ENCODE assay signal across 1 cellular context in the genomic region with DNA sequence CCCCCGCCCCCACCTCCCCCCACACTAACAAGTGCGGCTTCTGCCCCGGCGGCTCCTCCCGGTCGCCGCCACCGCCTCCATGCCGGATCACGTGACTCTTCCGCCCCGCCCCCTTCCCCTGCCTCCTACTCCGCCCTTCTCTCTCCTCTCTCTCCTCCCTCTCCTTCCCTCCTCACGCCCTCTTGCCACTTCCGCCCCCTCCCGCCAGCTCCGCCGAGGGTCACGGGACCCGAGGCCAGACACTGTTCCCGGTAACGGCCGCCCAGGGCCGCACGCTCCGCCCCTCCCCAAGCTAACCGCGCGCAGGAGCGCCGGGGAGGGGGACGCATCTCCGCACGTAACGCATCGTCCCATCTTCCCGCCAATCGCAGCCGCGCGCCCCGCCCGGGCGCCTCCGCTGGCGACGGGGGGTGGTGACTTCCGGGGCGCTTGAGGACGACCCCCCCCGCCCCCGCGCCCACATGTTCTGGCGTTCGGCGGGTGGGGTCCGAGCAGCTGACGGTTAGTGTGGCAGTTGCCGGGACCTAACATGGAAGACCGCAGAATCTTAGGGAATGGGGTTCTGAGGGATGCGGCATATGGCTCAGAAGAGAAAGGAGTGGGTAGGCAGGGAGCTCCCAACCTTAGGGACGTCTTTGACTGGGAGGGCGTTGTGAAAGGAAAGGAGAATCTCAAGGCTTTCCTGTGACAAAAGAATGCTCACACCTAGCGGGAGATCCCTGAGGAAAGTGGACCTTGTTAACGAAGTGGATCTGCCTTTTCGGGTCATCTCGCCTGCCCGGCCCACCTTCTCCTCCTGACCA.
A peak's percentile ranks its signal among the peaks of the same experiment; 100 is the strongest.
TF ChIP-seq lines count a peak whose summit lies in the region.

A gene with protein sequence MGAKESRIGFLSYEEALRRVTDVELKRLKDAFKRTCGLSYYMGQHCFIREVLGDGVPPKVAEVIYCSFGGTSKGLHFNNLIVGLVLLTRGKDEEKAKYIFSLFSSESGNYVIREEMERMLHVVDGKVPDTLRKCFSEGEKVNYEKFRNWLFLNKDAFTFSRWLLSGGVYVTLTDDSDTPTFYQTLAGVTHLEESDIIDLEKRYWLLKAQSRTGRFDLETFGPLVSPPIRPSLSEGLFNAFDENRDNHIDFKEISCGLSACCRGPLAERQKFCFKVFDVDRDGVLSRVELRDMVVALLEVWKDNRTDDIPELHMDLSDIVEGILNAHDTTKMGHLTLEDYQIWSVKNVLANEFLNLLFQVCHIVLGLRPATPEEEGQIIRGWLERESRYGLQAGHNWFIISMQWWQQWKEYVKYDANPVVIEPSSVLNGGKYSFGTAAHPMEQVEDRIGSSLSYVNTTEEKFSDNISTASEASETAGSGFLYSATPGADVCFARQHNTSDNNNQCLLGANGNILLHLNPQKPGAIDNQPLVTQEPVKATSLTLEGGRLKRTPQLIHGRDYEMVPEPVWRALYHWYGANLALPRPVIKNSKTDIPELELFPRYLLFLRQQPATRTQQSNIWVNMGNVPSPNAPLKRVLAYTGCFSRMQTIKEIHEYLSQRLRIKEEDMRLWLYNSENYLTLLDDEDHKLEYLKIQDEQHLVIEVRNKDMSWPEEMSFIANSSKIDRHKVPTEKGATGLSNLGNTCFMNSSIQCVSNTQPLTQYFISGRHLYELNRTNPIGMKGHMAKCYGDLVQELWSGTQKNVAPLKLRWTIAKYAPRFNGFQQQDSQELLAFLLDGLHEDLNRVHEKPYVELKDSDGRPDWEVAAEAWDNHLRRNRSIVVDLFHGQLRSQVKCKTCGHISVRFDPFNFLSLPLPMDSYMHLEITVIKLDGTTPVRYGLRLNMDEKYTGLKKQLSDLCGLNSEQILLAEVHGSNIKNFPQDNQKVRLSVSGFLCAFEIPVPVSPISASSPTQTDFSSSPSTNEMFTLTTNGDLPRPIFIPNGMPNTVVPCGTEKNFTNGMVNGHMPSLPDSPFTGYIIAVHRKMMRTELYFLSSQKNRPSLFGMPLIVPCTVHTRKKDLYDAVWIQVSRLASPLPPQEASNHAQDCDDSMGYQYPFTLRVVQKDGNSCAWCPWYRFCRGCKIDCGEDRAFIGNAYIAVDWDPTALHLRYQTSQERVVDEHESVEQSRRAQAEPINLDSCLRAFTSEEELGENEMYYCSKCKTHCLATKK (N-terminal part only) (minus strand): TSS at position 92 of the 803 bp plus-strand sequence. CDS start 194 bp downstream, outside the sequence.

TF ChIP-seq in HepG2, 621 proteins besides CTCF, POLR2A, EP300 and RAD21 (continued from another document and continues in another):
- TF ChIP-seq, protein P1, sequence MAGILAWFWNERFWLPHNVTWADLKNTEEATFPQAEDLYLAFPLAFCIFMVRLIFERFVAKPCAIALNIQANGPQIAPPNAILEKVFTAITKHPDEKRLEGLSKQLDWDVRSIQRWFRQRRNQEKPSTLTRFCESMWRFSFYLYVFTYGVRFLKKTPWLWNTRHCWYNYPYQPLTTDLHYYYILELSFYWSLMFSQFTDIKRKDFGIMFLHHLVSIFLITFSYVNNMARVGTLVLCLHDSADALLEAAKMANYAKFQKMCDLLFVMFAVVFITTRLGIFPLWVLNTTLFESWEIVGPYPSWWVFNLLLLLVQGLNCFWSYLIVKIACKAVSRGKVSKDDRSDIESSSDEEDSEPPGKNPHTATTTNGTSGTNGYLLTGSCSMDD (CRISPR knock-in tag; IDR thresholded peaks at IDR 0.05): no peak
- TF ChIP-seq ERF (CRISPR knock-in tag; IDR thresholded peaks at IDR 0.05) (peak; percentile 85), ZNF263 (CRISPR knock-in tag; IDR thresholded peaks at IDR 0.05) (no peak), ZNF136 (CRISPR knock-in tag; IDR thresholded peaks at IDR 0.05; ENCODE audit: low read depth) (0 out of 2 replicates have a peak, but pooled peaks have one; percentile 37), ZBTB3 (CRISPR knock-in tag; IDR thresholded peaks at IDR 0.05; ENCODE audit: borderline replicate concordance, low read depth) (peak; percentile 84; the same call in 1 of the 2 replicates), ZNF251 (CRISPR knock-in tag; IDR thresholded peaks at IDR 0.05) (no peak), ZNF749 (CRISPR knock-in tag; IDR thresholded peaks at IDR 0.05; ENCODE audit: borderline replicate concordance) (peak; percentile 73; the same call in 1 of the 2 replicates), FOXC1 (CRISPR knock-in tag; IDR thresholded peaks at IDR 0.05; ENCODE audit: borderline replicate concordance) (peak; percentile 91), POGZ (CRISPR knock-in tag; IDR thresholded peaks at IDR 0.05) (peak; percentile 98), HOXD1 (CRISPR knock-in tag; IDR thresholded peaks at IDR 0.05) (peak; percentile 41), MXI1 (IDR thresholded peaks at IDR 0.05; ENCODE audit: borderline replicate concordance, low read depth, low read length) (peak; percentile 96), ZNF441 (CRISPR knock-in tag; IDR thresholded peaks at IDR 0.05; ENCODE audit: borderline replicate concordance) (no peak; the same call in 1 of the 2 replicates), GATAD1 (CRISPR knock-in tag; IDR thresholded peaks at IDR 0.05) (peak; percentile 78), DNMT3B (CRISPR knock-in tag; conservative IDR thresholded peaks at IDR 0.05) (no peak), ZNF460 (CRISPR knock-in tag; IDR thresholded peaks at IDR 0.05; ENCODE audit: borderline replicate concordance) (peak; percentile 8; the same call in 1 of the 2 replicates), ZNF772 (CRISPR knock-in tag; IDR thresholded peaks at IDR 0.05) (peak; percentile 74), ZNF547 (CRISPR knock-in tag; IDR thresholded peaks at IDR 0.05) (peak; percentile 54; the same call in 1 of the 2 replicates), SP4 (CRISPR knock-in tag; IDR thresholded peaks at IDR 0.05) (peak; percentile 94), U2AF2 (IDR thresholded peaks at IDR 0.05; ENCODE audit: low read depth, low read length) (peak; percentile 83; the same call in 1 of the 2 replicates), ZNF629 (CRISPR knock-in tag; conservative IDR thresholded peaks at IDR 0.05) (no peak; the same call in 1 of the 2 replicates), ZSCAN21 (CRISPR knock-in tag; IDR thresholded peaks at IDR 0.05; ENCODE audit: borderline replicate concordance) (no peak; the same call in 1 of the 2 replicates), IRX3 (CRISPR knock-in tag; IDR thresholded peaks at IDR 0.05; ENCODE audit: borderline replicate concordance, low read depth) (peak; percentile 76; the same call in 1 of the 2 replicates), HNRNPH1 (optimal IDR thresholded peaks at IDR 0.05; ENCODE audit: low read depth, low read length) (no peak), SNAPC2 (CRISPR knock-in tag; IDR thresholded peaks at IDR 0.05) (peak; percentile 86; the same call in 1 of the 2 replicates)
- TF ChIP-seq, protein P2, sequence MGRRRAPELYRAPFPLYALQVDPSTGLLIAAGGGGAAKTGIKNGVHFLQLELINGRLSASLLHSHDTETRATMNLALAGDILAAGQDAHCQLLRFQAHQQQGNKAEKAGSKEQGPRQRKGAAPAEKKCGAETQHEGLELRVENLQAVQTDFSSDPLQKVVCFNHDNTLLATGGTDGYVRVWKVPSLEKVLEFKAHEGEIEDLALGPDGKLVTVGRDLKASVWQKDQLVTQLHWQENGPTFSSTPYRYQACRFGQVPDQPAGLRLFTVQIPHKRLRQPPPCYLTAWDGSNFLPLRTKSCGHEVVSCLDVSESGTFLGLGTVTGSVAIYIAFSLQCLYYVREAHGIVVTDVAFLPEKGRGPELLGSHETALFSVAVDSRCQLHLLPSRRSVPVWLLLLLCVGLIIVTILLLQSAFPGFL (CRISPR knock-in tag; IDR thresholded peaks at IDR 0.05): no peak
- TF ChIP-seq, protein P3, sequence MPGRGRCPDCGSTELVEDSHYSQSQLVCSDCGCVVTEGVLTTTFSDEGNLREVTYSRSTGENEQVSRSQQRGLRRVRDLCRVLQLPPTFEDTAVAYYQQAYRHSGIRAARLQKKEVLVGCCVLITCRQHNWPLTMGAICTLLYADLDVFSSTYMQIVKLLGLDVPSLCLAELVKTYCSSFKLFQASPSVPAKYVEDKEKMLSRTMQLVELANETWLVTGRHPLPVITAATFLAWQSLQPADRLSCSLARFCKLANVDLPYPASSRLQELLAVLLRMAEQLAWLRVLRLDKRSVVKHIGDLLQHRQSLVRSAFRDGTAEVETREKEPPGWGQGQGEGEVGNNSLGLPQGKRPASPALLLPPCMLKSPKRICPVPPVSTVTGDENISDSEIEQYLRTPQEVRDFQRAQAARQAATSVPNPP (CRISPR knock-in tag; IDR thresholded peaks at IDR 0.05): peak; percentile 95; the same call in 1 of the 2 replicates
- TF ChIP-seq, protein P4, sequence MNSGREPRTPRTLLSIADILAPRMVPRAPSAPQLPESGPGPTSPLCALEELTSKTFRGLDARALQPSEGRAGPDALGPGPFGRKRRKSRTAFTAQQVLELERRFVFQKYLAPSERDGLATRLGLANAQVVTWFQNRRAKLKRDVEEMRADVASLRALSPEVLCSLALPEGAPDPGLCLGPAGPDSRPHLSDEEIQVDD (CRISPR knock-in tag; IDR thresholded peaks at IDR 0.05; ENCODE audit: borderline replicate concordance): no peak
- TF ChIP-seq, protein P5, sequence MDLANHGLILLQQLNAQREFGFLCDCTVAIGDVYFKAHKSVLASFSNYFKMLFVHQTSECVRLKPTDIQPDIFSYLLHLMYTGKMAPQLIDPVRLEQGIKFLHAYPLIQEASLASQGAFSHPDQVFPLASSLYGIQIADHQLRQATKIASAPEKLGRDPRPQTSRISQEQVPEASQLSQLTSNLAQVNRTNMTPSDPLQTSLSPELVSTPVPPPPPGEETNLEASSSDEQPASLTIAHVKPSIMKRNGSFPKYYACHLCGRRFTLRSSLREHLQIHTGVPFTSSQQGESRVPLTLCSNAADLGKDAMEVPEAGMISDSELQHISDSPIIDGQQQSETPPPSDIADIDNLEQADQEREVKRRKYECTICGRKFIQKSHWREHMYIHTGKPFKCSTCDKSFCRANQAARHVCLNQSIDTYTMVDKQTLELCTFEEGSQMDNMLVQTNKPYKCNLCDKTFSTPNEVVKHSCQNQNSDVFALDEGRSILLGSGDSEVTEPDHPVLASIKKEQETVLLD (CRISPR knock-in tag; IDR thresholded peaks at IDR 0.05; ENCODE audit: low read depth): peak; percentile 100
- TF ChIP-seq, protein P6, sequence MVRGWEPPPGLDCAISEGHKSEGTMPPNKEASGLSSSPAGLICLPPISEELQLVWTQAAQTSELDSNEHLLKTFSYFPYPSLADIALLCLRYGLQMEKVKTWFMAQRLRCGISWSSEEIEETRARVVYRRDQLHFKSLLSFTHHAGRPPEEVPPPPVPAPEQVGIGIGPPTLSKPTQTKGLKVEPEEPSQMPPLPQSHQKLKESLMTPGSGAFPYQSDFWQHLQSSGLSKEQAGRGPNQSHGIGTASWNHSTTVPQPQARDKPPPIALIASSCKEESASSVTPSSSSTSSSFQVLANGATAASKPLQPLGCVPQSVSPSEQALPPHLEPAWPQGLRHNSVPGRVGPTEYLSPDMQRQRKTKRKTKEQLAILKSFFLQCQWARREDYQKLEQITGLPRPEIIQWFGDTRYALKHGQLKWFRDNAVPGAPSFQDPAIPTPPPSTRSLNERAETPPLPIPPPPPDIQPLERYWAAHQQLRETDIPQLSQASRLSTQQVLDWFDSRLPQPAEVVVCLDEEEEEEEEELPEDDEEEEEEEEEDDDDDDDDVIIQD (CRISPR knock-in tag; IDR thresholded peaks at IDR 0.05; ENCODE audit: low read depth): peak; percentile 95
- TF ChIP-seq, protein P7, sequence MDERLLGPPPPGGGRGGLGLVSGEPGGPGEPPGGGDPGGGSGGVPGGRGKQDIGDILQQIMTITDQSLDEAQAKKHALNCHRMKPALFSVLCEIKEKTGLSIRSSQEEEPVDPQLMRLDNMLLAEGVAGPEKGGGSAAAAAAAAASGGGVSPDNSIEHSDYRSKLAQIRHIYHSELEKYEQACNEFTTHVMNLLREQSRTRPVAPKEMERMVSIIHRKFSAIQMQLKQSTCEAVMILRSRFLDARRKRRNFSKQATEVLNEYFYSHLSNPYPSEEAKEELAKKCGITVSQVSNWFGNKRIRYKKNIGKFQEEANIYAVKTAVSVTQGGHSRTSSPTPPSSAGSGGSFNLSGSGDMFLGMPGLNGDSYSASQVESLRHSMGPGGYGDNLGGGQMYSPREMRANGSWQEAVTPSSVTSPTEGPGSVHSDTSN (CRISPR knock-in tag; IDR thresholded peaks at IDR 0.05): no peak
- TF ChIP-seq, protein P8, sequence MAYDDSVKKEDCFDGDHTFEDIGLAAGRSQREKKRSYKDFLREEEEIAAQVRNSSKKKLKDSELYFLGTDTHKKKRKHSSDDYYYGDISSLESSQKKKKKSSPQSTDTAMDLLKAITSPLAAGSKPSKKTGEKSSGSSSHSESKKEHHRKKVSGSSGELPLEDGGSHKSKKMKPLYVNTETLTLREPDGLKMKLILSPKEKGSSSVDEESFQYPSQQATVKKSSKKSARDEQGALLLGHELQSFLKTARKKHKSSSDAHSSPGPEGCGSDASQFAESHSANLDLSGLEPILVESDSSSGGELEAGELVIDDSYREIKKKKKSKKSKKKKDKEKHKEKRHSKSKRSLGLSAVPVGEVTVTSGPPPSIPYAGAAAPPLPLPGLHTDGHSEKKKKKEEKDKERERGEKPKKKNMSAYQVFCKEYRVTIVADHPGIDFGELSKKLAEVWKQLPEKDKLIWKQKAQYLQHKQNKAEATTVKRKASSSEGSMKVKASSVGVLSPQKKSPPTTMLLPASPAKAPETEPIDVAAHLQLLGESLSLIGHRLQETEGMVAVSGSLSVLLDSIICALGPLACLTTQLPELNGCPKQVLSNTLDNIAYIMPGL (CRISPR knock-in tag; IDR thresholded peaks at IDR 0.05; ENCODE audit: borderline replicate concordance in 1 of 2, low read depth in 1 of 2): peak; percentile 82 to 84
- TF ChIP-seq, protein P9, sequence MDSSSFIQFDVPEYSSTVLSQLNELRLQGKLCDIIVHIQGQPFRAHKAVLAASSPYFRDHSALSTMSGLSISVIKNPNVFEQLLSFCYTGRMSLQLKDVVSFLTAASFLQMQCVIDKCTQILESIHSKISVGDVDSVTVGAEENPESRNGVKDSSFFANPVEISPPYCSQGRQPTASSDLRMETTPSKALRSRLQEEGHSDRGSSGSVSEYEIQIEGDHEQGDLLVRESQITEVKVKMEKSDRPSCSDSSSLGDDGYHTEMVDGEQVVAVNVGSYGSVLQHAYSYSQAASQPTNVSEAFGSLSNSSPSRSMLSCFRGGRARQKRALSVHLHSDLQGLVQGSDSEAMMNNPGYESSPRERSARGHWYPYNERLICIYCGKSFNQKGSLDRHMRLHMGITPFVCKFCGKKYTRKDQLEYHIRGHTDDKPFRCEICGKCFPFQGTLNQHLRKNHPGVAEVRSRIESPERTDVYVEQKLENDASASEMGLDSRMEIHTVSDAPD (CRISPR knock-in tag; IDR thresholded peaks at IDR 0.05): peak; percentile 87
- TF ChIP-seq, protein P10, sequence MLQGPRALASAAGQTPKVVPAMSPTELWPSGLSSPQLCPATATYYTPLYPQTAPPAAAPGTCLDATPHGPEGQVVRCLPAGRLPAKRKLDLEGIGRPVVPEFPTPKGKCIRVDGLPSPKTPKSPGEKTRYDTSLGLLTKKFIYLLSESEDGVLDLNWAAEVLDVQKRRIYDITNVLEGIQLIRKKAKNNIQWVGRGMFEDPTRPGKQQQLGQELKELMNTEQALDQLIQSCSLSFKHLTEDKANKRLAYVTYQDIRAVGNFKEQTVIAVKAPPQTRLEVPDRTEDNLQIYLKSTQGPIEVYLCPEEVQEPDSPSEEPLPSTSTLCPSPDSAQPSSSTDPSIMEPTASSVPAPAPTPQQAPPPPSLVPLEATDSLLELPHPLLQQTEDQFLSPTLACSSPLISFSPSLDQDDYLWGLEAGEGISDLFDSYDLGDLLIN (CRISPR knock-in tag; IDR thresholded peaks at IDR 0.05; ENCODE audit: borderline replicate concordance): no peak; the same call in 1 of the 2 replicates
